ENCODE assay signal across 8 cellular contexts in the genomic region with DNA sequence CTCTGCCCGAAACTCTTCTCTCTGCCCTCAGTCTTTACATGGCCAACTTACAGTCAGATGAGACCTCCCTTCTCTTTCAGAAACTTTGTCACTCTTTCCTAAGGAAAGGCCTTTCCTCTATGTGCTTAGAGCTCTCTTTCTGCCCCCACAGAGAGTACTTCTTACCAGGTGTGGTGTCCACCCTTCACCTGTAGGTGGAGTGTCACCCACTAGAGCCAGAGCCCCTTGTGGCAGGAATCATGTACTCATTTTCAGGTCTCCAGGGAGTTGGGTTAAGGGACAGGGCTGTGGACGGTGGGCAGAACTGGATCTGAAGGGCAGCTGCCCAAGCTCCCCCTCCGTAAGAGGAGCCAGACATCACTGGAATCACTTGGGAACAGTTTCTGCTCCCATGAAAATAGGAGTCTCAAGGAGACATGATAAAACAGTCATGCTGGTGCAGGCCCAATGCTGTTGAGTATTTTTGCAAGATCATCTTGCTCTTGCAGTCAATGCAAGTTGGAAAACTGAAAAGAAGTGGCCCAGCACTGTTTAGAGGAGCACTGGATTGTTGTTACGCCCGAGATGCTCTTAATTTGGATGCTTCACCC.
A peak's percentile ranks its signal among the peaks of the same experiment; 100 is the strongest.
DNase-seq lines count a peak whose midpoint lies in the region; ATAC-seq and TF ChIP-seq lines count a peak whose summit lies in the region.

No MANE protein-coding gene starts in this region.

- H3K4me3 Mint-ChIP-seq in activated CD4-positive, alpha-beta memory T cell treated with anti-CD3 and anti-CD28 coated beads for 36 hours: no peak overlapping the region
- H3K4me3 Mint-ChIP-seq in activated CD8-positive, alpha-beta memory T cell treated with anti-CD3 and anti-CD28 coated beads, Interleukin-2, amount 10 ng/mL, durations not matched to agents 7 days and 5 days: no peak overlapping the region

- intact Hi-C loops in activated CD4-positive, alpha-beta memory T cell treated with anti-CD3 and anti-CD28 coated beads for 36 hours (cut with micrococcal nuclease): no loop called here

- POLR2A ChIA-PET in activated CD4-positive, alpha-beta memory T cell treated with anti-CD3 and anti-CD28 coated beads for 36 hours (lab: Charles Lee): no interaction called here

- no peak overlapping the region for H3K27ac Mint-ChIP-seq in activated CD4-positive, alpha-beta memory T cell treated with anti-CD3 and anti-CD28 coated beads for 36 hours
- H3K27ac Mint-ChIP-seq in activated CD8-positive, alpha-beta memory T cell treated with anti-CD3 and anti-CD28 coated beads, Interleukin-2, amount 10 ng/mL, durations not matched to agents 7 days and 5 days: no peak overlapping the region

- no peaks in the 10 kb centered on the region for H3K9me3 Mint-ChIP-seq in activated CD4-positive, alpha-beta memory T cell treated with anti-CD3 and anti-CD28 coated beads for 36 hours
- no peaks in the 10 kb centered on the region for H3K9me3 Mint-ChIP-seq in activated CD8-positive, alpha-beta memory T cell treated with anti-CD3 and anti-CD28 coated beads, Interleukin-2, amount 10 ng/mL, durations not matched to agents 7 days and 5 days (ENCODE audit: low read depth)

- no peaks in the 10 kb centered on the region for H3K4me1 Mint-ChIP-seq in activated CD4-positive, alpha-beta memory T cell treated with anti-CD3 and anti-CD28 coated beads for 36 hours (ENCODE audit: low read depth)
- H3K4me1 Mint-ChIP-seq in activated CD8-positive, alpha-beta memory T cell treated with anti-CD3 and anti-CD28 coated beads, Interleukin-2, amount 10 ng/mL, durations not matched to agents 7 days and 5 days: no peaks in the 10 kb centered on the region

- H3K4me3 ChIP-seq in fibroblast of villous mesenchyme (ENCODE audit: low read depth, low read length): no peak overlapping the region

- TF ChIP-seq CTCF in fibroblast of villous mesenchyme (IDR thresholded peaks at IDR 0.05; ENCODE audit: insufficient read depth, low read depth, low read length): peak; percentile 94

- no peaks in the 10 kb centered on the region for H3K36me3 Mint-ChIP-seq in activated CD4-positive, alpha-beta memory T cell treated with anti-CD3 and anti-CD28 coated beads for 36 hours
- no peaks in the 10 kb centered on the region for H3K36me3 Mint-ChIP-seq in activated CD8-positive, alpha-beta memory T cell treated with anti-CD3 and anti-CD28 coated beads, Interleukin-2, amount 10 ng/mL, durations not matched to agents 7 days and 5 days

- peaks cover 2% of the 10 kb centered on the region for H3K27me3 Mint-ChIP-seq in activated CD4-positive, alpha-beta memory T cell treated with anti-CD3 and anti-CD28 coated beads for 36 hours
- peaks cover 6% of the 10 kb centered on the region for H3K27me3 Mint-ChIP-seq in activated CD8-positive, alpha-beta memory T cell treated with anti-CD3 and anti-CD28 coated beads, Interleukin-2, amount 10 ng/mL, durations not matched to agents 7 days and 5 days

- ATAC-seq in GM19351 (IDR thresholded peaks at IDR 0.05; ENCODE audit: unreplicated experiment): peak; percentile 100
- ATAC-seq in HG03135 (IDR thresholded peaks at IDR 0.05; ENCODE audit: unreplicated experiment): peak; percentile 97
- no peak for ATAC-seq in activated CD8-positive, alpha-beta memory T cell treated with anti-CD3 and anti-CD28 coated beads, Interleukin-2, amount 10 ng/mL, durations not matched to agents 7 days and 5 days

- CTCF ChIA-PET in activated CD4-positive, alpha-beta memory T cell treated with anti-CD3 and anti-CD28 coated beads for 36 hours (lab: Charles Lee): interaction anchor here (1.2 kb wide), 1 partner anchor 42 kb away, joined by 4 read pairs; no protein-coding TSS in a partner anchor
- CTCF ChIA-PET in activated CD8-positive, alpha-beta memory T cell treated with anti-CD3 and anti-CD28 coated beads, Interleukin-2, amount 10 ng/mL, durations not matched to agents 7 days and 5 days (lab: Charles Lee): no interaction called here

- peak; percentile 60 for DNase-seq in DMS53 treated with DMSO at 0.1 percent for 48 hours (lab: John Stamatoyannopoulos, UW; ENCODE audit: unreplicated experiment)
- peak; percentile 36 for DNase-seq in OCI-M1 (lab: John Stamatoyannopoulos, UW)
- DNase-seq in fibroblast of villous mesenchyme (ENCODE audit: low read depth): peak; percentile 25
- no peak for DNase-seq in activated CD4-positive, alpha-beta memory T cell treated with anti-CD3 and anti-CD28 coated beads for 36 hours
- no peak for DNase-seq in activated CD8-positive, alpha-beta memory T cell treated with anti-CD3 and anti-CD28 coated beads, Interleukin-2, amount 10 ng/mL, durations not matched to agents 7 days and 5 days
- DNase-seq in mucosa of gallbladder (ENCODE audit: low spot score): no peak

Comparison
In these comparisons a context has a peak if more than half of its experiments do, and no peak if none do; other contexts are left out.
1. DNase-seq: peak in DMS53 treated with DMSO at 0.1 percent for 48 hours (single experiment), OCI-M1 (single experiment) and fibroblast of villous mesenchyme (single experiment); none in activated CD4-positive, alpha-beta memory T cell treated with anti-CD3 and anti-CD28 coated beads for 36 hours (single experiment), activated CD8-positive, alpha-beta memory T cell treated with anti-CD3 and anti-CD28 coated beads, Interleukin-2, amount 10 ng/mL, durations not matched to agents 7 days and 5 days (single experiment) and mucosa of gallbladder (single experiment).